Comparison of ENCODE assay signal across 1 cellular context in the genomic region with DNA sequence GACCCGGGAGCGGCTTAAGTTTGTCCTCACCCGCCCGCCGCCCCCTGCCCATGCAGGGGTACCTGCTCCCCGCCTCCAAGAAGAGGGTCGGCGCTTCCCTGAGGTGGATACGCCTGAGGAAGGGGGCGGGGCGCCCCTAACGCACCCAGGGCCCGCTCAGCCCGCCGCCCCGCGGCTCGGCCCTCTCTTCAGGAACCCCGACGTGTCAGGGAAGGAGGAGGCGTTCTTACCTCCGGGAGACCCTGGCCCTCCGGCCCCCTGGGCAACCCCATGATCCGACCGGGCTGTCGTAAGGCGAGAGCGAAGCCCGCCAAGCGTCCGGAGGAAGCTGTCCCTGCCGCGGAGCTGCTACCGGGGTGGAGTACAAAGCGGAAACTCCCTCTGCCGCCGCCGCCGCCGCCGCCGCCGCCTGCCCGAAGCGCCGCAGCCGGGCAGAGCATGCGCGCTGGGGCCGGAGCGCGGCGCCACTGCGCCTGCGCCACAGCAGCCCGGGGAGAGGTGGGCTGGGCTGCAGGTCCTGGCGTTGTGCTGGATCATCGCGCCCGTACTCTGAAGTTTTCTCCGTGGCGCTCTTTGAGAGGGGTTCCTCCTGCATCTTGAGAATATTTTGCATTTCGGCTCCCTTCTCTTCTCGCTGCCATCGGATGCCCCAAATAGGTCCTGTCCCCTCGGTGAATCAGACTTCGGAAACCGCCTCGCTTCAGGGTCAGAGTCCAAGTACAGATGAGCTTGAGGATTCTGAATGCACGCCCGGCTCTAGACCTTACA.
TF ChIP-seq lines count a peak whose summit lies in the region.

CCDC93 (minus strand) TSS at position 347 of the 768 bp plus-strand sequence; CDS start at position 272, 75 bp downstream.

TF ChIP-seq in GM12878, 131 proteins besides CTCF, POLR2A, EP300 and RAD21 (continued from another document):
- TF ChIP-seq, protein P1, sequence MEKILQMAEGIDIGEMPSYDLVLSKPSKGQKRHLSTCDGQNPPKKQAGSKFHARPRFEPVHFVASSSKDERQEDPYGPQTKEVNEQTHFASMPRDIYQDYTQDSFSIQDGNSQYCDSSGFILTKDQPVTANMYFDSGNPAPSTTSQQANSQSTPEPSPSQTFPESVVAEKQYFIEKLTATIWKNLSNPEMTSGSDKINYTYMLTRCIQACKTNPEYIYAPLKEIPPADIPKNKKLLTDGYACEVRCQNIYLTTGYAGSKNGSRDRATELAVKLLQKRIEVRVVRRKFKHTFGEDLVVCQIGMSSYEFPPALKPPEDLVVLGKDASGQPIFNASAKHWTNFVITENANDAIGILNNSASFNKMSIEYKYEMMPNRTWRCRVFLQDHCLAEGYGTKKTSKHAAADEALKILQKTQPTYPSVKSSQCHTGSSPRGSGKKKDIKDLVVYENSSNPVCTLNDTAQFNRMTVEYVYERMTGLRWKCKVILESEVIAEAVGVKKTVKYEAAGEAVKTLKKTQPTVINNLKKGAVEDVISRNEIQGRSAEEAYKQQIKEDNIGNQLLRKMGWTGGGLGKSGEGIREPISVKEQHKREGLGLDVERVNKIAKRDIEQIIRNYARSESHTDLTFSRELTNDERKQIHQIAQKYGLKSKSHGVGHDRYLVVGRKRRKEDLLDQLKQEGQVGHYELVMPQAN (conservative IDR thresholded peaks at IDR 0.05), result peak; percentile 87
- TF ChIP-seq STAT1 (conservative IDR thresholded peaks at IDR 0.05) (peak; percentile 67; the same call in 1 of the 2 replicates), POLR2AphosphoS2 (IDR thresholded peaks at IDR 0.05; ENCODE audit: low read depth, low read length) (no peak), BHLHE40 (IDR thresholded peaks at IDR 0.05; ENCODE audit: borderline replicate concordance in 1 of 2, low read depth in 2 of 2, low read length in 1 of 2) (peak in 1 of 2 experiments; percentile 44; a peak in 2 of 4 replicates), RAD51 (IDR thresholded peaks at IDR 0.05) (no peak), IRF4 (IDR thresholded peaks at IDR 0.05; ENCODE audit: low read depth, low read length) (no peak), NFYA (IDR thresholded peaks at IDR 0.05; ENCODE audit: borderline replicate concordance, low read depth, low read length) (no peak), MAX (IDR thresholded peaks at IDR 0.05; ENCODE audit: low read depth, low read length) (no peak), YY1 (IDR thresholded peaks at IDR 0.05; ENCODE audit: low read depth, low read length) (0 out of 2 replicates have a peak, but pooled peaks have one; percentile 12), SREBF1 (IDR thresholded peaks at IDR 0.05; ENCODE audit: low read length) (no peak)
